8 cellular contexts compared by ENCODE assay signal in the genomic region with DNA sequence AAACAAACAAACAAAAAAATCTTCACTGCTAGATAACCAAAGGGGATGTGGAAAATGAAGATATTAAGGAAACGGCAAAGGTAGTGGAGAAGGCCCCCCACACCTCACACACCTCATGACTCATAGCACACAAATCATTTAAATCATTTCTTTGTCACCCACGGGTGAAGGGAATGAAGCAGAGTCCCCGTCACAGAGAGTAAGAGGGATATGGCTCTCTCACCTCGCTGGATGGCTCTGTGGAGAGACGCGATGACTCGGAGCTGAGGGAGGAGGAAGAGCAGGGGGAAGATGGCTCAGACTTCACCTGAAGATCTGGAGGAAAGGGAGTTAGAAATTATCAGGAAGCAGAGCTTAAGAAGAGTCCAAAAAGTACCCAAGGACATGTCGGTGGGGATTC. TPM values are rescaled to one million over a fixed set of nuclear protein-coding genes. Genes with fewer than 3 reads are reported as not detected.
DNase-seq lines count a peak whose midpoint lies in the region; ATAC-seq, FAIRE-seq and TF ChIP-seq lines count a peak whose summit lies in the region.

No MANE protein-coding gene starts in this region.

- peaks cover 31% of the 10 kb centered on the region for H3K4me1 ChIP-seq in muscle layer of colon (ENCODE audit: insufficient read depth, low read length)
- H3K4me1 ChIP-seq in thyroid gland = peaks cover 26% of the 10 kb centered on the region in 2 donors

- no peak for TF ChIP-seq POLR2A in thyroid gland (IDR thresholded peaks at IDR 0.05)

- H3K36me3 ChIP-seq in bronchial epithelial cell (ENCODE audit: control insufficient read depth, insufficient read depth, low read length) = peaks cover 11% of the 10 kb centered on the region
- peaks cover 31% of the 10 kb centered on the region for H3K36me3 ChIP-seq in muscle layer of colon (ENCODE audit: insufficient read depth, low read length)
- H3K36me3 ChIP-seq in thyroid gland = peaks cover 11 to 37% of the 10 kb centered on the region in 2 donors

- ATAC-seq in HG02642 (IDR thresholded peaks at IDR 0.05; ENCODE audit: poor library complexity, unreplicated experiment) = no peak

- intact Hi-C loops in thyroid gland (cut with DNase I) = no loop called here

- peak overlapping the region; percentile 89 for H3K9ac ChIP-seq in muscle layer of colon (ENCODE audit: low read length)

- WGBS in thyroid gland, 2 donors = 57 to 64% methylated on average over 8 of the region's 8 CpGs

- DNase-seq in stimulated activated CD4-positive, alpha-beta T cell treated with anti-CD3 and anti-CD28 coated beads, Interleukin-15, amount 100 ng/mL, for 24 hours = peak; percentile 20
- DNase-seq in stimulated activated CD4-positive, alpha-beta T cell treated with anti-CD3 and anti-CD28 coated beads, Interleukin-4, amount 100 ng/mL, for 24 hours = no peak
- no peak for DNase-seq in bronchial epithelial cell (ENCODE audit: low read depth)
- DNase-seq in NCI-H1436 (lab: John Stamatoyannopoulos, UW) = no peak
- no peak for DNase-seq in thyroid gland
- DNase-seq in DMS153 treated with DMSO at 0.1 percent for 48 hours (lab: John Stamatoyannopoulos, UW; ENCODE audit: unreplicated experiment) = no peak

- H3K9me3 ChIP-seq in muscle layer of colon (ENCODE audit: low read length) (no peaks in the 10 kb centered on the region), thyroid gland (no peaks in the 10 kb centered on the region)

- FAIRE-seq in bronchial epithelial cell (lab: Jason Lieb, UNC) = no peak

- H3K27ac ChIP-seq in muscle layer of colon (ENCODE audit: low read depth, low read length) = no peak overlapping the region
- no peak overlapping the region for H3K27ac ChIP-seq in thyroid gland

- no peaks in the 10 kb centered on the region for H3K27me3 ChIP-seq in bronchial epithelial cell (ENCODE audit: control insufficient read depth, insufficient read depth, low read length)
- no peaks in the 10 kb centered on the region for H3K27me3 ChIP-seq in muscle layer of colon (ENCODE audit: control insufficient read depth in 1 of 2, insufficient read depth in 2 of 2, low read length in 2 of 2)
- no peaks in the 10 kb centered on the region for H3K27me3 ChIP-seq in thyroid gland

- peak overlapping the region; percentile 85 for H3K4me3 ChIP-seq in bronchial epithelial cell (ENCODE audit: low read depth, low read length)
- H3K4me3 ChIP-seq in muscle layer of colon (ENCODE audit: low read depth in 1 of 2, low read length in 2 of 2) = peak overlapping the region; percentile 95 to 99
- H3K4me3 ChIP-seq in thyroid gland (replicated peaks in 1 of 3) = no peak overlapping the region

- TF ChIP-seq CTCF in bronchial epithelial cell (IDR thresholded peaks at IDR 0.05; ENCODE audit: insufficient read depth, low read length, severe bottlenecking) = no peak
- no peak for TF ChIP-seq CTCF in thyroid gland (IDR thresholded peaks at IDR 0.05)

RNA-seq across cellular contexts. Expression of a gene that starts 1.2 kb away (rescaled TPM):
- total RNA-seq in bronchial epithelial cell (8.7 and 11.1 TPM in 2 replicates), thyroid gland (10 to 100 TPM; 41.5 to 63.5 (median 57.3) TPM)

RNA-seq across cellular contexts. Expression of a gene that starts 3.2 kb away (rescaled TPM):
- total RNA-seq in bronchial epithelial cell (7.4 and 8.4 TPM in 2 replicates), thyroid gland (10 to 100 TPM in 1 of 4 donors, 1 to 10 TPM in 3; 3.6 to 11.8 (median 6.8) TPM)

RNA-seq across cellular contexts. Expression of a gene that starts 17.7 kb away (rescaled TPM):
- 1.4 and 2.4 TPM in 2 replicates for total RNA-seq in bronchial epithelial cell
- 100 to 1,000 TPM in 2 of 4 donors, 10 to 100 TPM in 2; 42.2 to 112 (median 80.9) TPM for total RNA-seq in thyroid gland

RNA-seq across cellular contexts. Expression of a gene that starts 24.9 kb away (rescaled TPM):
- not detected in 2 replicates for total RNA-seq in bronchial epithelial cell
- under 1 TPM in 3 of 4 donors, not detected in 1; 0.49 to 0.81 (median 0.67) TPM for total RNA-seq in thyroid gland

RNA-seq across cellular contexts. Expression of a gene that starts 27.1 kb away (rescaled TPM):
- 5.8 and 38.5 TPM in 2 replicates for total RNA-seq in bronchial epithelial cell
- total RNA-seq in thyroid gland = 10 to 100 TPM; 13.0 to 26.1 (median 24.1) TPM

Comparison
In these comparisons a context has a peak if more than half of its experiments do, and no peak if none do; other contexts are left out.
1. H3K4me3 ChIP-seq: peak in bronchial epithelial cell (single experiment) and muscle layer of colon (2 of 2); none in thyroid gland (0 of 3).
2. RNA of a gene that starts 17.7 kb away (total RNA-seq): 42.2 to 112 TPM in thyroid gland; 1.4 to 2.4 TPM in bronchial epithelial cell; every median in the first group is over 10 times any median in the second.